Comparison of ENCODE assay signal across 8 cellular contexts in the genomic region with DNA sequence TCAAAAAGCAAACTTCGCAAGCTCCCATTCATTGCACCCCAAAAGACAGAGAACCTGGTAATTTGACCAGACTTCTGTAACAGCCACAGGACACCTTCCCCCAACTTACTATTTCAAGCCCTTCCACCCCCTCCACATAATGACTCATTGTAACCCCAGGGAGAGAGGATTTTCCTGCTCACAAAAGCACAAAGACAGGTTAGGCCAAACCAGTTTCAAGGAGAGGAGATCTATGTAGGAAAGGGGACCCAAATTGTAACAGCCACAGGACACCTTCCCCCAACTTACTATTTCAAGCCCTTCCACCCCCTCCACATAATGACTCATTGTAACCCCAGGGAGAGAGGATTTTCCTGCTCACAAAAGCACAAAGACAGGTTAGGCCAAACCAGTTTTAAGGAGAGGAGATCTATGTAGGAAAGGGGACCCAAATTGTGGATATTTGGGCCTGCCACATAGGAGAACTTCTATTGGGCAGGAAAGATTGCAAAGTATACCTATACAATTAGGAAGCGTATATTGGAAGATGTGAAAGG.
A peak's percentile ranks its signal among the peaks of the same experiment; 100 is the strongest.
DNase-seq lines count a peak whose midpoint lies in the region; ATAC-seq, FAIRE-seq and TF ChIP-seq lines count a peak whose summit lies in the region.
"Not testable (repeated sequence)": the region's sequence is repeated elsewhere in the genome, so short reads cannot be mapped to it uniquely, and the experiment has no call there.

No MANE protein-coding gene starts in this region.

- in situ Hi-C loops in brain microvascular endothelial cell (cut with HindIII; ENCODE audit: low pct_ligation_motif_present, low sequenced_read_pairs): not testable (repeated sequence)

- POLR2A ChIA-PET in PC-9 (lab: Charles Lee; ENCODE audit: unreplicated experiment): interaction anchor here (0.6 to 0.7 kb wide), 2 partner anchors 255 to 969 kb away, joined by 3 to 5 read pairs; no protein-coding TSS in a partner anchor

- not testable (repeated sequence) for H3K9me1 ChIP-seq in keratinocyte (ENCODE audit: control insufficient read depth, extremely low read depth, insufficient read depth, low read length)

- not testable (repeated sequence) for H3K36me3 ChIP-seq in PC-9 (ENCODE audit: low read depth); brain microvascular endothelial cell (replicated peaks); keratinocyte (ENCODE audit: control insufficient read depth in 2 of 2, extremely low read depth in 1 of 2, insufficient read depth in 2 of 2, low read length in 2 of 2); pancreas; vagina

- not testable (repeated sequence) for H4K20me1 ChIP-seq in PC-9 (ENCODE audit: insufficient read depth); keratinocyte (ENCODE audit: control insufficient read depth, extremely low read depth, insufficient read depth, low read length)

- 93 to 94% methylated on average over 2 of the region's 2 CpGs for WGBS in pancreas, 2 donors

- dilution Hi-C loops in keratinocyte (cut with MboI; ENCODE audit: extremely low pct_ligation_motif_present, low sequenced_read_pairs): not testable (repeated sequence)

- peak overlapping the region; percentile 71 for H3K27ac Mint-ChIP-seq in HFFc6

- FAIRE-seq in keratinocyte (lab: Jason Lieb, UNC): peak; percentile 88
- FAIRE-seq in pancreas (lab: Jason Lieb, UNC): not testable (repeated sequence)

- peaks cover 28% of the 10 kb centered on the region for H3F3A ChIP-seq in PC-9 (ENCODE audit: insufficient read depth, low read depth)

- H3K4me3 ChIP-seq in PC-9: peak overlapping the region; percentile 10; the same call in 1 of the 2 replicates
- H3K4me3 ChIP-seq in brain microvascular endothelial cell (ENCODE audit: low read depth, low read length); epithelial cell of esophagus (ENCODE audit: low read length); keratinocyte (ENCODE audit: control insufficient read depth in 2 of 3, extremely low read depth in 1 of 3, insufficient read depth in 2 of 3, low read depth in 1 of 3, low read length in 3 of 3); pancreas; vagina: not testable (repeated sequence)

- H3K36me3 Mint-ChIP-seq in HFFc6 (ENCODE audit: low read depth): peaks cover 24% of the 10 kb centered on the region

- H3K4me1 ChIP-seq in PC-9 (replicated peaks; ENCODE audit: insufficient read depth) (peaks cover 59% of the 10 kb centered on the region), keratinocyte (ENCODE audit: control insufficient read depth, extremely low read depth, insufficient read depth, low read length) (peaks cover 45% of the 10 kb centered on the region)
- not testable (repeated sequence) for H3K4me1 ChIP-seq in pancreas, vagina

- intact Hi-C loops in PC-9 (cut with micrococcal nuclease; ENCODE audit: unreplicated experiment): loop anchor here (5.0 kb wide), 1 partner anchor 81 kb away; no protein-coding TSS in a partner anchor
- intact Hi-C loops in pancreas (cut with DNase I); vagina (cut with DNase I): not testable (repeated sequence)

- peaks cover 64% of the 10 kb centered on the region for H3K4me1 Mint-ChIP-seq in HFFc6 (ENCODE audit: low read depth)

- H3K9me3 Mint-ChIP-seq in HFFc6: not testable (repeated sequence)

- peak overlapping the region; percentile 91 for H3K27ac ChIP-seq in PC-9
- H3K27ac ChIP-seq in brain microvascular endothelial cell: peak overlapping the region; percentile 39
- peak overlapping the region; percentile 85 for H3K27ac ChIP-seq in keratinocyte (ENCODE audit: control insufficient read depth, insufficient read depth, low read length)
- peak overlapping the region in 2 of 4 donors; percentile 46 to 53 for H3K27ac ChIP-seq in pancreas
- H3K27ac ChIP-seq in vagina: peak overlapping the region; percentile 33

- not testable (repeated sequence) for H3K27me3 ChIP-seq in PC-9 (ENCODE audit: insufficient read depth, low read depth); brain microvascular endothelial cell (replicated peaks); keratinocyte (ENCODE audit: control insufficient read depth, extremely low read depth, insufficient read depth, low read length); pancreas; vagina

- CTCF ChIA-PET in PC-9 (lab: Charles Lee): not testable (repeated sequence)

- not testable (repeated sequence) for TF ChIP-seq POLR2A in vagina (IDR thresholded peaks at IDR 0.05)

- H3K79me2 ChIP-seq in PC-9 (ENCODE audit: low read depth); keratinocyte (ENCODE audit: control insufficient read depth, insufficient read depth, low read length): not testable (repeated sequence)

- H3K9ac ChIP-seq in keratinocyte (ENCODE audit: control insufficient read depth, extremely low read depth, insufficient read depth, low read length): peak overlapping the region; percentile 38

- not testable (repeated sequence) for H3K27me3 Mint-ChIP-seq in HFFc6 (ENCODE audit: insufficient read depth)

- H3K4me2 ChIP-seq in PC-9 (peak overlapping the region; percentile 72), keratinocyte (ENCODE audit: control insufficient read depth, extremely low read depth, insufficient read depth, low read depth, low read length) (peak overlapping the region; percentile 56)

- BruUV-seq in PC-9 (replicated peaks; lab: Mats Ljungman, UMichigan): not testable (repeated sequence)

- TF ChIP-seq CTCF in HFFc6 (IDR thresholded peaks at IDR 0.05); PC-9 (conservative IDR thresholded peaks at IDR 0.05); brain microvascular endothelial cell (IDR thresholded peaks at IDR 0.05; ENCODE audit: low read depth, low read length, missing control alignments); epithelial cell of esophagus (IDR thresholded peaks at IDR 0.05; ENCODE audit: insufficient read depth, low read depth, low read length, missing control alignments); keratinocyte (optimal IDR thresholded peaks at IDR 0.05 in 1 of 3, IDR thresholded peaks at IDR 0.05 in 1 of 3, conservative IDR thresholded peaks at IDR 0.05 in 1 of 3; ENCODE audit: extremely low read depth in 1 of 3, insufficient read depth in 2 of 3, low read length in 3 of 3); pancreas (IDR thresholded peaks at IDR 0.05); vagina (IDR thresholded peaks at IDR 0.05): not testable (repeated sequence)

- DNase-seq in DMS53 (lab: John Stamatoyannopoulos, UW) (peak; percentile 61), PC-9 (peak in 1 of 2 experiments; percentile 48), epithelial cell of esophagus (ENCODE audit: low read depth) (peak; percentile 49)
- not testable (repeated sequence) for DNase-seq in HFFc6; brain microvascular endothelial cell; keratinocyte (ENCODE audit: low read depth, low spot score); pancreas; vagina (ENCODE audit: extremely low spot score in 2 of 2)

- H3K9me3 ChIP-seq in PC-9 (ENCODE audit: insufficient read depth, low read depth); keratinocyte (ENCODE audit: control insufficient read depth, low read depth, low read length); pancreas; vagina: not testable (repeated sequence)

- ATAC-seq in pancreas: peak in 3 of 4 donors; percentile 38 to 63 (median 54)

- peak overlapping the region; percentile 55; the same call in 1 of the 2 replicates for H2AFZ ChIP-seq in PC-9
- H2AFZ ChIP-seq in keratinocyte (ENCODE audit: control insufficient read depth, low read length): not testable (repeated sequence)

- not testable (repeated sequence) for H3K4me3 Mint-ChIP-seq in HFFc6

- not testable (repeated sequence) for H3K9me2 ChIP-seq in PC-9 (ENCODE audit: insufficient read depth)
